Comparison of ENCODE assay signal across 12 cellular contexts in the genomic region with DNA sequence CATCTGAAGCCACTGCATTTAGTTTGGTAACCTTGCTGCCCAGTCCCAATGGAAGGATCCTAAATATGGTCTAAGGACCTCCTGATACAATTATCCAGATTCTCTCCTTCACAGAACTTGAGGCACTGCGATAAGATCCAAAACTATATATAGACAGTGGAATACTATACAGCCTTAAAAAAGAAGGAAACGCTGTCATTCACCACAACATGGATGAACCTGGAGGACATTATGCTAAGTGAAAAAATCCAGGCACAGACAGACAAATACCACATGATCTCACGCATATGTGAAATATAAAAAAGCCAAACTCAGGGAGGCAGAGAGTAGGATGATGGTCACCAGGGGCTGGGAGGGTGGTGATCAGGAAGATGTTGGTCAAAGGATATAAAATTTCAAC. TPM values are rescaled to one million over a fixed set of nuclear protein-coding genes. Genes with fewer than 3 reads are reported as not detected.
"Had no signal": no experiment of that assay in that cellular context is flagged by ENCODE, and none has a peak within 500 bp of the region (broad histone marks: within the 10 kb centered on the region; RNA-seq: fewer than 3 reads in every experiment).

No MANE protein-coding gene starts in this region.

- H3K4me3 ChIP-seq: GM23248, GM23338, HAP-1 had no signal

- DNase-seq: GM23248, GOT3, HCEC 1CT, HFFc6 had no signal

- H3K27ac ChIP-seq: GM23248 had no signal

- ATAC-seq: GM23338, HCT116 had no signal

- H3K4me2 ChIP-seq: GM23338 had no signal

- FAIRE-seq: H1, H54 had no signal

- H3K4me1 ChIP-seq: HAP-1 had no signal

- H2AFZ ChIP-seq: GM23248 had no signal

- H3K9ac ChIP-seq: GM23248 had no signal

- H3K36me3 ChIP-seq: HAP-1 had no signal

RNA-seq across cellular contexts. Expression of gene IL4, which starts 2.8 kb away (rescaled TPM):
- total RNA-seq: GM23248, GM23338, H1, H4, H7, H9, HFFc6 had no signal
- polyA plus RNA-seq: GM23338, H1 had no signal

RNA-seq across cellular contexts. Expression of gene IL13, which starts 13.0 kb away (rescaled TPM):
- total RNA-seq: GM23248, GM23338, H1, H4, H7, H9, HFFc6 had no signal
- polyA plus RNA-seq: GM23248, GM23338, H1 had no signal
